In the genomic region with DNA sequence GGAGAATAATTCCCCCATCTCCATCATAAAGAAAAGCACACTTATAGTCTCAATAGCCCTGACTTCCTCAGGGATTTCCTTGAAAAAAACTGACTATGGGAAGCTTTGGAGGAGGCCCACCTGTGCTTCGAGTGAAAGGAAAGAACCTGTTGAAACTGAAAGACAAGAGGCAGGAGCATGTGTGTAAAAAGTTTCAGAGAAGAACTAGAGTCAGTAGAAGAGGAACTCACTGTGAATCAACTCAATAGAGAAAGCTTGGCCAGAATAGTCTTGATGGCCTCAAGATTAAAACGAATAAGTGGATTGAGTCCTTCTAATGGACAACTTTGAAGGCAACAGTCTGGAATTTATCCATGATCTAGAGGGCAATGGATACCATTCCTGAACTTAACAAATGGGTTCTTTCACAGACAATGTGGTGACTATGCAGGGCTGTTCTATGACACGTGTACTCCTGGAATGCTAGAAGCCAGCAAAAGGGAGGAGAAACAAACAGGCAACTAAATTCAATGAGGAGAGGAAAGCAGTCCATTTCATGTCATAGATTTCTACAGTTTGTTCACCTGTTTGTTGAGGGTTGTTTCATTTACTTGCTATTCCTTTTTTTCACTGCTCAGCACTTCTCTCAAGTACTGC, we compare ENCODE assay signal across 1 cellular context.
TF ChIP-seq lines count a peak whose summit lies in the region.

No MANE protein-coding gene starts in this region.

TF ChIP-seq in GM23338, 12 proteins besides CTCF, POLR2A, EP300 and RAD21 (continued from another document):
- TF ChIP-seq, protein P1, sequence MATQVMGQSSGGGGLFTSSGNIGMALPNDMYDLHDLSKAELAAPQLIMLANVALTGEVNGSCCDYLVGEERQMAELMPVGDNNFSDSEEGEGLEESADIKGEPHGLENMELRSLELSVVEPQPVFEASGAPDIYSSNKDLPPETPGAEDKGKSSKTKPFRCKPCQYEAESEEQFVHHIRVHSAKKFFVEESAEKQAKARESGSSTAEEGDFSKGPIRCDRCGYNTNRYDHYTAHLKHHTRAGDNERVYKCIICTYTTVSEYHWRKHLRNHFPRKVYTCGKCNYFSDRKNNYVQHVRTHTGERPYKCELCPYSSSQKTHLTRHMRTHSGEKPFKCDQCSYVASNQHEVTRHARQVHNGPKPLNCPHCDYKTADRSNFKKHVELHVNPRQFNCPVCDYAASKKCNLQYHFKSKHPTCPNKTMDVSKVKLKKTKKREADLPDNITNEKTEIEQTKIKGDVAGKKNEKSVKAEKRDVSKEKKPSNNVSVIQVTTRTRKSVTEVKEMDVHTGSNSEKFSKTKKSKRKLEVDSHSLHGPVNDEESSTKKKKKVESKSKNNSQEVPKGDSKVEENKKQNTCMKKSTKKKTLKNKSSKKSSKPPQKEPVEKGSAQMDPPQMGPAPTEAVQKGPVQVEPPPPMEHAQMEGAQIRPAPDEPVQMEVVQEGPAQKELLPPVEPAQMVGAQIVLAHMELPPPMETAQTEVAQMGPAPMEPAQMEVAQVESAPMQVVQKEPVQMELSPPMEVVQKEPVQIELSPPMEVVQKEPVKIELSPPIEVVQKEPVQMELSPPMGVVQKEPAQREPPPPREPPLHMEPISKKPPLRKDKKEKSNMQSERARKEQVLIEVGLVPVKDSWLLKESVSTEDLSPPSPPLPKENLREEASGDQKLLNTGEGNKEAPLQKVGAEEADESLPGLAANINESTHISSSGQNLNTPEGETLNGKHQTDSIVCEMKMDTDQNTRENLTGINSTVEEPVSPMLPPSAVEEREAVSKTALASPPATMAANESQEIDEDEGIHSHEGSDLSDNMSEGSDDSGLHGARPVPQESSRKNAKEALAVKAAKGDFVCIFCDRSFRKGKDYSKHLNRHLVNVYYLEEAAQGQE (IDR thresholded peaks at IDR 0.05; ENCODE audit: unreplicated experiment), result no peak
- TF ChIP-seq ZNF331 (CRISPR knock-in tag; IDR thresholded peaks at IDR 0.05; ENCODE audit: low read depth) (no peak), ZNF462 (CRISPR knock-in tag; IDR thresholded peaks at IDR 0.05) (no peak), ZNF114 (CRISPR knock-in tag; IDR thresholded peaks at IDR 0.05) (no peak), EZH2phosphoT487 (IDR thresholded peaks at IDR 0.05; ENCODE audit: unreplicated experiment) (no peak), NANOG (IDR thresholded peaks at IDR 0.05; ENCODE audit: borderline replicate concordance) (no peak)
